ENCODE assay signal across 24 cellular contexts in genomic region chr4:84286048-84286447, GRCh38.
"Had no signal": no experiment of that assay in that cellular context is flagged by ENCODE, and none has a peak within 500 bp of the region (broad histone marks: within the 10 kb centered on the region; RNA-seq: fewer than 3 reads in every experiment).

No MANE protein-coding gene starts in this region.

- H3K4me3 ChIP-seq: dorsolateral prefrontal cortex, gastrocnemius medialis, heart right ventricle, mucosa of descending colon, right atrium auricular region, sigmoid colon, skin epidermis, testis, tibial nerve, upper lobe of right lung, vagina had no signal

- H3K27ac ChIP-seq: dorsolateral prefrontal cortex, gastrocnemius medialis, heart right ventricle, right atrium auricular region, sigmoid colon, skin epidermis, testis, tibial nerve, upper lobe of right lung, vagina had no signal

- ATAC-seq: esophagus mucosa; gastrocnemius medialis; heart right ventricle; left lobe of liver; mucosa of descending colon; naive thymus-derived CD8-positive, alpha-beta T cell; stimulated activated naive B cell treated with anti-CD40 and anti-IgM and Interleukin-4, amounts not matched to agents 10 μg/mL and 1 μg/mL and 100 μg/mL, for 72 hours; stimulated activated naive CD8-positive, alpha-beta T cell treated with anti-CD3 and anti-CD28 coated beads, Interleukin-15, amount 100 ng/mL, for 72 hours; upper lobe of right lung had no signal

- H3K9me3 ChIP-seq: gastrocnemius medialis, mucosa of descending colon, right atrium auricular region, sigmoid colon, testis, upper lobe of right lung, vagina had no signal

- H3K4me1 Mint-ChIP-seq: naive thymus-derived CD8-positive, alpha-beta T cell; stimulated activated naive B cell treated with anti-CD40 and anti-IgM and Interleukin-4, amounts not matched to agents 10 μg/mL and 1 μg/mL and 100 μg/mL, for 72 hours; stimulated activated naive CD8-positive, alpha-beta T cell treated with anti-CD3 and anti-CD28 coated beads, Interleukin-15, amount 100 ng/mL, for 72 hours had no signal

- H3K9me3 Mint-ChIP-seq: stimulated activated naive CD8-positive, alpha-beta T cell treated with anti-CD3 and anti-CD28 coated beads, Interleukin-15, amount 100 ng/mL, for 72 hours had no signal

- H3K27ac Mint-ChIP-seq: naive thymus-derived CD8-positive, alpha-beta T cell; stimulated activated naive B cell treated with anti-CD40 and anti-IgM and Interleukin-4, amounts not matched to agents 10 μg/mL and 1 μg/mL and 100 μg/mL, for 72 hours; stimulated activated naive CD8-positive, alpha-beta T cell treated with anti-CD3 and anti-CD28 coated beads, Interleukin-15, amount 100 ng/mL, for 72 hours had no signal

- H3K36me3 Mint-ChIP-seq: naive thymus-derived CD8-positive, alpha-beta T cell; stimulated activated naive B cell treated with anti-CD40 and anti-IgM and Interleukin-4, amounts not matched to agents 10 μg/mL and 1 μg/mL and 100 μg/mL, for 72 hours had no signal

- H3K27me3 ChIP-seq: gastrocnemius medialis, heart right ventricle, right atrium auricular region, sigmoid colon, testis, tibial nerve, upper lobe of right lung, vagina had no signal

- H3K27me3 Mint-ChIP-seq: stimulated activated naive B cell treated with anti-CD40 and anti-IgM and Interleukin-4, amounts not matched to agents 10 μg/mL and 1 μg/mL and 100 μg/mL, for 72 hours; stimulated activated naive CD8-positive, alpha-beta T cell treated with anti-CD3 and anti-CD28 coated beads, Interleukin-15, amount 100 ng/mL, for 72 hours had no signal

- H3K36me3 ChIP-seq: gastrocnemius medialis, heart right ventricle, right atrium auricular region, sigmoid colon, tibial nerve, upper lobe of right lung, vagina had no signal

- H3K4me1 ChIP-seq: gastrocnemius medialis, heart right ventricle, right atrium auricular region, sigmoid colon, testis, tibial nerve, upper lobe of right lung, vagina had no signal

- H3K4me3 Mint-ChIP-seq: naive thymus-derived CD8-positive, alpha-beta T cell; stimulated activated naive B cell treated with anti-CD40 and anti-IgM and Interleukin-4, amounts not matched to agents 10 μg/mL and 1 μg/mL and 100 μg/mL, for 72 hours; stimulated activated naive CD8-positive, alpha-beta T cell treated with anti-CD3 and anti-CD28 coated beads, Interleukin-15, amount 100 ng/mL, for 72 hours had no signal

- DNase-seq: cortex of kidney; dorsolateral prefrontal cortex; effector CD8-positive, alpha-beta T cell; gastrocnemius medialis; heart right ventricle; hypothalamus; kidney glomerular epithelial cell; mammary epithelial cell; mucosa of descending colon; naive thymus-derived CD8-positive, alpha-beta T cell; sigmoid colon; stimulated activated CD4-positive, alpha-beta T cell treated with anti-CD3 and anti-CD28 coated beads, Interleukin-2, amount 100 ng/mL, for 24 hours; stimulated activated CD4-positive, alpha-beta T cell treated with anti-CD3 and anti-CD28 coated beads, Interleukin-4, amount 100 ng/mL, for 4 hours; stimulated activated naive B cell treated with anti-CD40 and anti-IgM and Interleukin-4, amounts not matched to agents 10 μg/mL and 1 μg/mL and 100 μg/mL, for 72 hours; stimulated activated naive CD8-positive, alpha-beta T cell treated with anti-CD3 and anti-CD28 coated beads, Interleukin-15, amount 100 ng/mL, for 72 hours; testis; upper lobe of right lung had no signal

- FAIRE-seq: endometrium had no signal
